Comparison of ENCODE assay signal across 23 cellular contexts in the genomic region with DNA sequence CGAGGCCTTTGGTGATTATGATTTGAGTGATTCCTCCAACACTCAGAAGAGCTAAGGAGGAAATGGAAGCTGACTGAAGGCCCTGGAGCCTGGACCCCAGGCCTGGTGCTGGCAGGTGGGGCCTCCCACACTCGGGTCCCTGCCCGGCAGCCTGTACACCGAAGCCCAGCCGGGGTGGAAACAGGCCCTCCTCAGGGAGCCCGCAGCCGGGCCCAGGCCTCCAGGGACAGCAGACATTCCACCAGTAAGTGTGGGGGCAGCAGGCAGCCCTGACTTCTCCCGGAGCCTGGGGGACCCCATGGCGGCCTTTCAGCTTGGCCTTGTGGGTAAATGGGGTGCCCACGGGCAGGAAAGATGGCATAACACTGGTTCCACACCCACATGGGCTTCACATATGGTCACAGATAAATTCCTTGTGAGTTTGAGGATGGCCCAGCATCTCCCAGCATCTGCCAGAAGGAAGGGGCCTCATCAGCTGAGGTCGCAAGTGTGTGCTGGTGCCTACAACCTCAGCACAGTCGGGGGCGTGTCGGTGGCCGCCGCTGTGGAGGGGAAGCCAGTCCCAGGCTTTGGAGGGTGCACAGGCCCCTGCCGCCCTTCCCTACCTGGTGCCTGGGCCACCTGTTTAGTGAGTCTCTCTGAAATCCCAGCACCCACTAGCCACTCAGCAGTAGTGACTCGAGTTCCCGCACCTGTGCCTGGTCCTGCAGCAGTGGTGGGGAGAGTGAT.
"Had no signal": no experiment of that assay in that cellular context is flagged by ENCODE, and none has a peak within 500 bp of the region (broad histone marks: within the 10 kb centered on the region; RNA-seq: fewer than 3 reads in every experiment).

No MANE protein-coding gene starts in this region.

- H3K9me3 ChIP-seq: colonic mucosa, esophagus muscularis mucosa, heart right ventricle, pancreas, stomach, thyroid gland had no signal

- DNase-seq: colonic mucosa; dermis blood vessel endothelial cell; effector memory CD4-positive, alpha-beta T cell; foreskin keratinocyte; glutamatergic neuron; heart right ventricle; hypothalamus; left ventricle myocardium superior; midbrain; naive thymus-derived CD8-positive, alpha-beta T cell; nephron progenitor cell; occipital lobe; pancreas; stimulated activated CD4-positive, alpha-beta T cell treated with anti-CD3 and anti-CD28 coated beads, Interleukin-12 subunit alpha, Interleukin-12 subunit beta, amount 100 ng/mL, for 4 hours; stimulated activated CD4-positive, alpha-beta T cell treated with anti-CD3 and anti-CD28 coated beads, Interleukin-1b, Interleukin-23, amount 100 ng/mL, for 48 hours; stimulated activated CD4-positive, alpha-beta T cell treated with anti-CD3 and anti-CD28 coated beads, Interleukin-4, amount 100 ng/mL, for 1 hour; stimulated activated CD8-positive, alpha-beta memory T cell treated with anti-CD3 and anti-CD28 coated beads, Interleukin-4, amount 100 ng/mL, for 48 hours; stimulated activated naive CD4-positive, alpha-beta T cell; stomach; thyroid gland had no signal

- H3K36me3 ChIP-seq: colonic mucosa, esophagus muscularis mucosa, heart right ventricle, pancreas, stomach, thyroid gland had no signal

- H3K27ac ChIP-seq: colonic mucosa, esophagus muscularis mucosa, foreskin keratinocyte, heart right ventricle, pancreas, stomach, thyroid gland had no signal

- ATAC-seq: foreskin keratinocyte; heart right ventricle; left ventricle myocardium superior; naive thymus-derived CD8-positive, alpha-beta T cell; pancreas had no signal

- H3K27me3 ChIP-seq: colonic mucosa, esophagus muscularis mucosa, foreskin keratinocyte, heart right ventricle, pancreas, stomach, thyroid gland had no signal

- H3K4me2 ChIP-seq: smooth muscle cell had no signal

- H3K4me3 ChIP-seq: colonic mucosa, esophagus muscularis mucosa, heart right ventricle, lung, pancreas, smooth muscle cell, stomach, thyroid gland had no signal
